Comparison of ENCODE assay signal across 8 cellular contexts in the genomic region with DNA sequence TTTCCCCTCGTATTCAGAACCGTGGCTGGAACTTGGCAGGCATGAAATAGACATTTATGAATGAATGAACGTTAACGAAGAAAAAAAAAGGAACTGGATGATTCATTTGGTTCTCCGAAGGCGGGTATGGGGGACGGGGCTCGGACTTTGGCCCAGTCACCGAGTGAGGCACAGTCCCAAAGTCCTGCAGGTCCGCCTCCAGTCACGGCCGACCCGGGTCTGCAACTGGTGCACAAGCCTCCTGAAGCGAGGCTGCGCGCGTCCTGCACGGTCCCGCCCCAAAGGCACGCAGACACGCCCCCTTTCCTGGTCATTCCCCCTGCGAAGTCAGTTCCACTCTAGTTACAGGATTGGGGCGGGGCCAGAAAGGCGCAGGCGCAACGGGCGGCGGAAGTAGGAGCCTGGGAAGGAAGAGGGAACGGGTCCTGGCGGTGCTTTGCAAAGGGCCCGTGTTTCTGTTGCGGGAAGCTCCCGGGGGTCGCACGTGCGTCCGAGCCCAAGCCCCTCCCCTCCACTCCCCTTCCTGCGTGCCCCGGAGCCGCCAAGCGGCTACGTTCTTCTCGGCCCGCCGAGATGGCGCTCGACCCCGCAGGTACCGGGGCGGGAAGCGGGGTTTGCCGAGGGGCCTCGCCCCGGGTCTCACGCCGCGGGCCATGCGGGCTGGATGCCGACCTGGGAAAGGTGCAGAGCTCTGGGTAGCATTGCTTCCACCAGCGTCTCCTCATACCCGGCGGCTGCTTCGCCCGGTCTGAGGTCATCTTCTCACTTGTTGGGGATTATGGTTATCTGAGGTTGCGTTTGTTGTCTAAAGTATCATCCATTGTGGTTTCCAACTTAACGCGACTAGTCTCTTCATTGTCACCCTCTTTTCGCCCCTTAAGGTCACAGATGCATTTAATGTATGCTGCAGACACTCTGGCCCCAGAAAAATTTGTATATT. TPM values are rescaled to one million over a fixed set of nuclear protein-coding genes. Genes with fewer than 3 reads are reported as not detected.
DNase-seq lines count a peak whose midpoint lies in the region; ATAC-seq, FAIRE-seq and TF ChIP-seq lines count a peak whose summit lies in the region.

A gene with protein sequence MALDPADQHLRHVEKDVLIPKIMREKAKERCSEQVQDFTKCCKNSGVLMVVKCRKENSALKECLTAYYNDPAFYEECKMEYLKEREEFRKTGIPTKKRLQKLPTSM (plus strand): TSS at position 399 of the 940 bp plus-strand sequence. CDS start 175 bp downstream, at position 574.

- no peaks in the 10 kb centered on the region for H3K9me3 ChIP-seq in smooth muscle cell (replicated peaks; ENCODE audit: low read depth)

- H3K9ac ChIP-seq in smooth muscle cell (ENCODE audit: low read depth): peak within 1 kb of the TSS; percentile 82

- WGBS in smooth muscle cell (ENCODE audit: low lambda C conversion rate): 2% methylated on average over 52 of the region's 68 CpGs

- no peaks in the 10 kb centered on the region for H3F3A ChIP-seq in smooth muscle cell (ENCODE audit: low read depth)

- no peak for TF ChIP-seq CTCF in AG04449 (IDR thresholded peaks at IDR 0.05; ENCODE audit: insufficient read depth, low read length, missing control alignments)
- TF ChIP-seq CTCF in WI38 (IDR thresholded peaks at IDR 0.05; ENCODE audit: low read depth, low read length): no peak
- no peak for TF ChIP-seq CTCF in bronchial epithelial cell (IDR thresholded peaks at IDR 0.05; ENCODE audit: insufficient read depth, low read length, severe bottlenecking)
- TF ChIP-seq CTCF in smooth muscle cell (IDR thresholded peaks at IDR 0.05; ENCODE audit: borderline replicate concordance, insufficient read depth, poor library complexity, severe bottlenecking): no peak

- POLR2A ChIA-PET in AG04449 (lab: Yijun Ruan, JAX): no interaction called here

- peaks cover 12% of the 10 kb centered on the region for H4K20me1 ChIP-seq in smooth muscle cell (ENCODE audit: low read depth)

- peak within 1 kb of the TSS; percentile 40 for H3K27ac ChIP-seq in smooth muscle cell (ENCODE audit: low read depth)

- H3K36me3 ChIP-seq in bronchial epithelial cell (ENCODE audit: control insufficient read depth, insufficient read depth, low read length) (no peaks in the 10 kb centered on the region), smooth muscle cell (ENCODE audit: low read depth) (no peaks in the 10 kb centered on the region)

- CTCF ChIA-PET in AG04449 (lab: Yijun Ruan, JAX): interaction anchor here (2.3 kb wide), 1 partner anchor 87 kb away, joined by 8 read pairs; no protein-coding TSS in a partner anchor

- no peak for FAIRE-seq in bronchial epithelial cell (lab: Jason Lieb, UNC)

- H2AFZ ChIP-seq in smooth muscle cell (ENCODE audit: low read depth): peak within 1 kb of the TSS; percentile 99

- H3K4me3 ChIP-seq in AG04449 (ENCODE audit: low read depth, low read length) (peak within 1 kb of the TSS; percentile 88), WI38 (ENCODE audit: low read depth, low read length) (peak within 1 kb of the TSS; percentile 94), bronchial epithelial cell (ENCODE audit: low read depth, low read length) (peak within 1 kb of the TSS; percentile 90), smooth muscle cell (peak within 1 kb of the TSS; percentile 88)

- peaks cover 29% of the 10 kb centered on the region for H3K79me2 ChIP-seq in smooth muscle cell (ENCODE audit: low read depth)

- peak within 1 kb of the TSS; percentile 88 for H3K4me2 ChIP-seq in smooth muscle cell

- H3K4me1 ChIP-seq in smooth muscle cell (ENCODE audit: low read depth): peaks cover 15% of the 10 kb centered on the region

- H3K27me3 ChIP-seq in bronchial epithelial cell (ENCODE audit: control insufficient read depth, insufficient read depth, low read length) (no peaks in the 10 kb centered on the region), smooth muscle cell (ENCODE audit: low read depth) (no peaks in the 10 kb centered on the region)

- ATAC-seq in GM18907 (IDR thresholded peaks at IDR 0.05; ENCODE audit: unreplicated experiment): peak; percentile 99
- peak; percentile 97 for ATAC-seq in HG03159 (IDR thresholded peaks at IDR 0.05; ENCODE audit: unreplicated experiment)

- DNase-seq in AG04449 (ENCODE audit: low read depth, low spot score) (peak; percentile 72), NCI-H2227 treated with DMSO at 0.1 percent for 48 hours (lab: John Stamatoyannopoulos, UW) (peak; percentile 91), bronchial epithelial cell (ENCODE audit: low read depth) (peak; percentile 93), iPS-NIHi11 (ENCODE audit: low spot score) (peak; percentile 95), smooth muscle cell (lab: John Stamatoyannopoulos, UW; ENCODE audit: unreplicated experiment) (peak; percentile 85)

RNA-seq across cellular contexts. Expression of the gene that starts here (rescaled TPM):
- total RNA-seq in bronchial epithelial cell (2.4 and 5.8 TPM in 2 replicates), smooth muscle cell (22.5 and 23.0 TPM in 2 replicates)
- 41.4 and 42.4 TPM in 2 replicates for polyA plus RNA-seq in smooth muscle cell

Comparison
In these comparisons a context has a peak if more than half of its experiments do, and no peak if none do; other contexts are left out.
1. Peak in every context shown above with its lines: DNase-seq, ATAC-seq, H3K4me3 ChIP-seq and H3K27ac ChIP-seq.